In genomic region chr17:4172356-4172755, GRCh38 we compare ENCODE assay signal across 22 cellular contexts. TPM values are rescaled to one million over a fixed set of nuclear protein-coding genes. Genes with fewer than 3 reads are reported as not detected.
DNase-seq lines count a peak whose midpoint lies in the region; ATAC-seq and TF ChIP-seq lines count a peak whose summit lies in the region.
"Had no signal": no experiment of that assay in that cellular context is flagged by ENCODE, and none has a peak within 500 bp of the region (broad histone marks: within the 10 kb centered on the region; RNA-seq: fewer than 3 reads in every experiment).

No MANE protein-coding gene starts in this region.

- no peak overlapping the region for H3K9ac ChIP-seq in neuronal stem cell (ENCODE audit: low read depth, low read length, poor library complexity)
- H3K9ac ChIP-seq: BLaER1 treated with 17β-estradiol and CSF1 and Interleukin-3, amounts not matched to agents 10 nM and 100 nM had no signal

- WGBS in neuronal stem cell (ENCODE audit: extremely low coverage in 2 of 2, insufficient read length in 2 of 2, insufficient replicate concordance in 1 of 2), 2 donors: no CpG with 5 or more reads among the region's 12 CpGs

- no peak overlapping the region for H3K18ac ChIP-seq in neuronal stem cell (ENCODE audit: low read length)

- no peak overlapping the region for H2BK15ac ChIP-seq in neuronal stem cell (ENCODE audit: low read length)

- no peak overlapping the region for H2BK5ac ChIP-seq in neuronal stem cell (ENCODE audit: low read length)

- no peaks in the 10 kb centered on the region for H3K9me3 ChIP-seq in neuronal stem cell (replicated peaks in 1 of 2; ENCODE audit: control insufficient read depth in 2 of 2, insufficient read depth in 1 of 2, low read depth in 1 of 2, low read length in 2 of 2)
- H3K9me3 ChIP-seq: A549; BE2C; BLaER1 treated with 17β-estradiol and CSF1 and Interleukin-3, amounts not matched to agents 10 nM and 100 nM; HAP-1 had no signal

- H2AFZ ChIP-seq in neuronal stem cell (ENCODE audit: low read length): no peak overlapping the region

- H2BK120ac ChIP-seq in neuronal stem cell (ENCODE audit: low read depth, low read length): no peak overlapping the region

- CTCF ChIA-PET in activated naive CD4-positive, alpha-beta T cell treated with anti-CD3 and anti-CD28 coated beads, Interleukin-2, amount 10 ng/mL, durations not matched to agents 7 days and 5 days (lab: Charles Lee): no interaction called here
- CTCF ChIA-PET in activated naive CD4-positive, alpha-beta T cell treated with anti-CD3 and anti-CD28 coated beads for 36 hours (lab: Charles Lee): no interaction called here

- peak overlapping the region; percentile 24 for H3K27ac Mint-ChIP-seq in activated naive CD4-positive, alpha-beta T cell treated with anti-CD3 and anti-CD28 coated beads, Interleukin-2, amount 10 ng/mL, durations not matched to agents 7 days and 5 days
- no peak overlapping the region for H3K27ac Mint-ChIP-seq in activated naive CD4-positive, alpha-beta T cell treated with anti-CD3 and anti-CD28 coated beads for 36 hours
- no peak overlapping the region for H3K27ac Mint-ChIP-seq in chondrocyte (ENCODE audit: unreplicated experiment)
- H3K27ac Mint-ChIP-seq: HFFc6 had no signal

- H3K23ac ChIP-seq in neuronal stem cell (ENCODE audit: low read depth, low read length, poor library complexity): no peak overlapping the region

- H3K4me1 Mint-ChIP-seq in activated naive CD4-positive, alpha-beta T cell treated with anti-CD3 and anti-CD28 coated beads, Interleukin-2, amount 10 ng/mL, durations not matched to agents 7 days and 5 days: peaks cover 44% of the 10 kb centered on the region
- H3K4me1 Mint-ChIP-seq in activated naive CD4-positive, alpha-beta T cell treated with anti-CD3 and anti-CD28 coated beads for 36 hours (ENCODE audit: low read depth): peaks cover 41% of the 10 kb centered on the region
- H3K4me1 Mint-ChIP-seq in chondrocyte (ENCODE audit: low read depth): peaks cover 16% of the 10 kb centered on the region

- no peaks in the 10 kb centered on the region for H3K4me1 ChIP-seq in neuronal stem cell (ENCODE audit: control insufficient read depth in 2 of 2, insufficient read depth in 1 of 2, low read depth in 1 of 2, low read length in 2 of 2)
- H3K4me1 ChIP-seq: A549, BE2C, HAP-1 had no signal

- intact Hi-C loops in activated naive CD4-positive, alpha-beta T cell treated with anti-CD3 and anti-CD28 coated beads for 36 hours (cut with micrococcal nuclease): no loop called here

- H3K36me3 ChIP-seq in neuronal stem cell (replicated peaks in 1 of 2; ENCODE audit: control insufficient read depth in 2 of 2, insufficient read depth in 2 of 2, low read length in 2 of 2): peaks cover 73 to 96% of the 10 kb centered on the region in 2 donors

- H3K27me3 Mint-ChIP-seq in activated naive CD4-positive, alpha-beta T cell treated with anti-CD3 and anti-CD28 coated beads, Interleukin-2, amount 10 ng/mL, durations not matched to agents 7 days and 5 days: no peaks in the 10 kb centered on the region
- no peaks in the 10 kb centered on the region for H3K27me3 Mint-ChIP-seq in activated naive CD4-positive, alpha-beta T cell treated with anti-CD3 and anti-CD28 coated beads for 36 hours (ENCODE audit: low read depth)
- no peaks in the 10 kb centered on the region for H3K27me3 Mint-ChIP-seq in chondrocyte (ENCODE audit: low read depth)
- H3K27me3 Mint-ChIP-seq: CD4-positive, alpha-beta T cell; CD8-positive, alpha-beta memory T cell had no signal

- no peak overlapping the region for H3K4me2 ChIP-seq in neuronal stem cell (ENCODE audit: insufficient read depth, low read length, poor library complexity, severe bottlenecking)
- H3K4me2 ChIP-seq: A549; BLaER1 treated with 17β-estradiol and CSF1 and Interleukin-3, amounts not matched to agents 10 nM and 100 nM had no signal

- H3K36me3 Mint-ChIP-seq in activated naive CD4-positive, alpha-beta T cell treated with anti-CD3 and anti-CD28 coated beads, Interleukin-2, amount 10 ng/mL, durations not matched to agents 7 days and 5 days: peaks cover 71% of the 10 kb centered on the region
- H3K36me3 Mint-ChIP-seq in activated naive CD4-positive, alpha-beta T cell treated with anti-CD3 and anti-CD28 coated beads for 36 hours (ENCODE audit: low read depth): peaks cover 59% of the 10 kb centered on the region
- H3K36me3 Mint-ChIP-seq in chondrocyte (ENCODE audit: low read depth): peaks cover 52% of the 10 kb centered on the region

- TF ChIP-seq CTCF in chondrocyte (IDR thresholded peaks at IDR 0.05): no peak

- H3K27me3 ChIP-seq in neuronal stem cell (ENCODE audit: control insufficient read depth in 3 of 3, insufficient read depth in 3 of 3, low read depth in 1 of 3, low read length in 3 of 3): no peaks in the 10 kb centered on the region
- H3K27me3 ChIP-seq: BE2C; BLaER1 treated with 17β-estradiol and CSF1 and Interleukin-3, amounts not matched to agents 10 nM and 100 nM had no signal

- no peak overlapping the region for H3K4ac ChIP-seq in neuronal stem cell (ENCODE audit: low read length)

- H2BK12ac ChIP-seq in neuronal stem cell (ENCODE audit: low read length): no peak overlapping the region

- no peak overlapping the region for H2AK5ac ChIP-seq in neuronal stem cell (ENCODE audit: low read depth, low read length)

- no peak for DNase-seq in activated naive CD4-positive, alpha-beta T cell treated with anti-CD3 and anti-CD28 coated beads, Interleukin-2, amount 10 ng/mL, durations not matched to agents 7 days and 5 days
- no peak for DNase-seq in activated naive CD4-positive, alpha-beta T cell treated with anti-CD3 and anti-CD28 coated beads for 36 hours
- DNase-seq in chondrocyte (ENCODE audit: low spot score): peak; percentile 52
- no peak for DNase-seq in neuronal stem cell (ENCODE audit: low spot score)
- DNase-seq in left lobe of liver (ENCODE audit: low spot score): no peak
- DNase-seq in activated gamma-delta T cell (lab: John Stamatoyannopoulos, UW): no peak
- DNase-seq: 8988T; ACHN; AML-193; BE2C; CD4-positive, alpha-beta T cell; CD8-positive, alpha-beta memory T cell; DMS 273 treated with DMSO at 0.1 percent for 48 hours; DMS79; GF-D8; GOT3; HFFc6 had no signal

- ATAC-seq in GM21528 (IDR thresholded peaks at IDR 0.05; ENCODE audit: low FRiP score, unreplicated experiment): no peak
- ATAC-seq in left lobe of liver: no peak
- ATAC-seq: A549 had no signal

- peak overlapping the region; percentile 23 for H4K8ac ChIP-seq in neuronal stem cell (ENCODE audit: low read depth, low read length)

- no peak overlapping the region for H3K4me3 Mint-ChIP-seq in activated naive CD4-positive, alpha-beta T cell treated with anti-CD3 and anti-CD28 coated beads, Interleukin-2, amount 10 ng/mL, durations not matched to agents 7 days and 5 days
- H3K4me3 Mint-ChIP-seq in activated naive CD4-positive, alpha-beta T cell treated with anti-CD3 and anti-CD28 coated beads for 36 hours: no peak overlapping the region
- no peak overlapping the region for H3K4me3 Mint-ChIP-seq in chondrocyte (ENCODE audit: unreplicated experiment)
- H3K4me3 Mint-ChIP-seq: CD14-positive monocyte; CD4-positive, alpha-beta T cell; CD8-positive, alpha-beta memory T cell; HFFc6 had no signal

- no peaks in the 10 kb centered on the region for H3K9me3 Mint-ChIP-seq in activated naive CD4-positive, alpha-beta T cell treated with anti-CD3 and anti-CD28 coated beads, Interleukin-2, amount 10 ng/mL, durations not matched to agents 7 days and 5 days
- no peaks in the 10 kb centered on the region for H3K9me3 Mint-ChIP-seq in activated naive CD4-positive, alpha-beta T cell treated with anti-CD3 and anti-CD28 coated beads for 36 hours
- no peaks in the 10 kb centered on the region for H3K9me3 Mint-ChIP-seq in chondrocyte (ENCODE audit: low read depth)
- H3K9me3 Mint-ChIP-seq: CD14-positive monocyte; CD4-positive, alpha-beta T cell; CD8-positive, alpha-beta memory T cell; HFFc6 had no signal

- H3K27ac ChIP-seq in neuronal stem cell (replicated peaks; ENCODE audit: low read length): no peak overlapping the region
- H3K27ac ChIP-seq: A549; BLaER1 treated with 17β-estradiol and CSF1 and Interleukin-3, amounts not matched to agents 10 nM and 100 nM had no signal

- H3K14ac ChIP-seq in neuronal stem cell (ENCODE audit: low read length): no peak overlapping the region

- no peak overlapping the region for H3K4me3 ChIP-seq in neuronal stem cell (ENCODE audit: low read length in 2 of 2)
- H3K4me3 ChIP-seq: A549; BLaER1 treated with 17β-estradiol and CSF1 and Interleukin-3, amounts not matched to agents 10 nM and 100 nM; HAP-1 had no signal

- H4K91ac ChIP-seq in neuronal stem cell (ENCODE audit: low read depth, low read length, poor library complexity): no peak overlapping the region

- H3K79me1 ChIP-seq in neuronal stem cell (ENCODE audit: low read depth, low read length): no peaks in the 10 kb centered on the region

RNA-seq across cellular contexts. Expression of gene CYB5D2, which starts 29.4 kb away (rescaled TPM):
- total RNA-seq in activated naive CD4-positive, alpha-beta T cell treated with anti-CD3 and anti-CD28 coated beads for 36 hours: 1 to 10 TPM; 7.2 to 8.1 TPM
- total RNA-seq in chondrocyte (15.3 to 26.7 TPM (median 18.3 TPM) in 3 replicates), left lobe of liver (18.8 TPM)
- polyA plus RNA-seq in neuronal stem cell (2013, experiment 1 of 2): 9.0 TPM
- 8.8 TPM for polyA plus RNA-seq in neuronal stem cell (2013, experiment 2 of 2)

RNA-seq across cellular contexts. Expression of gene ZZEF1, which starts 29.5 kb away (rescaled TPM):
- total RNA-seq in activated naive CD4-positive, alpha-beta T cell treated with anti-CD3 and anti-CD28 coated beads for 36 hours: 10 to 100 TPM; 35.4 to 37.2 TPM
- total RNA-seq in chondrocyte (30.8 to 46.5 TPM (median 33.0 TPM) in 3 replicates), left lobe of liver (19.1 TPM)
- polyA plus RNA-seq in neuronal stem cell (2013, experiment 1 of 2): 4.7 TPM
- polyA plus RNA-seq in neuronal stem cell (2013, experiment 2 of 2): 4.5 TPM
